ENCODE assay signal across 1 cellular context in the genomic region with DNA sequence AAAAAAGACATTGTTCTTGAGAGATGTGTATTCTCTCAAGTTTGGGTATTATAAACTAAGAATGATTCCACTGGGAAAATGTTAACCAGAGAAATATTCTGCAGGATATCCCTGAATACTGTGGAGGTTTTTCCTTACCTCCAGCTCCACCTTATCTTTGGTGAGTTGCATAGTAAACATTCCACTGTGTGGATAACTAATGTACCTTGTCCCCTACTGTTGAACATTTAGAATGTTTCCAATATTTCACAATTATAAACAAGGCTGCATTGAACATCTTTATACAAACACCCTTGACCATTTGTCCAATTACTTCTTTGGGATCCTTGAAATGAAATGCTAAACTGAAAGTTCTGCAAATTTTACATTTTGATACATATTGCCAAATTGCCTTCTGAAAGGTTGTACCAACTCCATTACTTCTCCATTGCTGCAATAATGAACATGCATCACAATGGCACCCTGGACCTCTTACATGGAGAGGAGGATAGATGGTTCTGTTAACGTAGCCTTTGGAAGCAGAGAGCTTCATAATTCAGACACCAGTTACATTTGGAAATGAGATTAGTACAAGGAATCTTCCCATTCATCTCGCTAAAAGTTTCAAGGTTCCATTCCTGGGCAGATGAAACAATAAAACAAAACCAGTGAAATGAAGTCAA.
TF ChIP-seq lines count a peak whose summit lies in the region.

No MANE protein-coding gene starts in this region.

TF ChIP-seq in HepG2, 621 proteins besides CTCF, POLR2A, EP300 and RAD21 (continued from another document and continues in another):
- TF ChIP-seq, protein P1, sequence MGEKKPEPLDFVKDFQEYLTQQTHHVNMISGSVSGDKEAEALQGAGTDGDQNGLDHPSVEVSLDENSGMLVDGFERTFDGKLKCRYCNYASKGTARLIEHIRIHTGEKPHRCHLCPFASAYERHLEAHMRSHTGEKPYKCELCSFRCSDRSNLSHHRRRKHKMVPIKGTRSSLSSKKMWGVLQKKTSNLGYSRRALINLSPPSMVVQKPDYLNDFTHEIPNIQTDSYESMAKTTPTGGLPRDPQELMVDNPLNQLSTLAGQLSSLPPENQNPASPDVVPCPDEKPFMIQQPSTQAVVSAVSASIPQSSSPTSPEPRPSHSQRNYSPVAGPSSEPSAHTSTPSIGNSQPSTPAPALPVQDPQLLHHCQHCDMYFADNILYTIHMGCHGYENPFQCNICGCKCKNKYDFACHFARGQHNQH (CRISPR knock-in tag; IDR thresholded peaks at IDR 0.05), result peak; percentile 33; the same call in 1 of the 2 replicates
- TF ChIP-seq FOXK2 (IDR thresholded peaks at IDR 0.05) (peak; percentile 81), MTERF4 (CRISPR knock-in tag; IDR thresholded peaks at IDR 0.05) (no peak), CERS6 (CRISPR knock-in tag; IDR thresholded peaks at IDR 0.05) (no peak), FOXK1 (CRISPR knock-in tag; IDR thresholded peaks at IDR 0.05; ENCODE audit: borderline replicate concordance, low read depth) (peak; percentile 81; the same call in 1 of the 2 replicates), PHF21A (CRISPR knock-in tag; IDR thresholded peaks at IDR 0.05) (no peak), ZNF609 (CRISPR knock-in tag; IDR thresholded peaks at IDR 0.05; ENCODE audit: borderline replicate concordance) (peak; percentile 57), ZNF34 (CRISPR knock-in tag; IDR thresholded peaks at IDR 0.05; ENCODE audit: borderline replicate concordance) (no peak), HMG20B (CRISPR knock-in tag; conservative IDR thresholded peaks at IDR 0.05) (no peak), ZNF224 (CRISPR knock-in tag; IDR thresholded peaks at IDR 0.05) (no peak), MEF2D (CRISPR knock-in tag; IDR thresholded peaks at IDR 0.05) (peak; percentile 57; the same call in 1 of the 2 replicates), HOMEZ (CRISPR knock-in tag; IDR thresholded peaks at IDR 0.05; ENCODE audit: low read depth) (no peak; the same call in 1 of the 2 replicates), MIER2 (CRISPR knock-in tag; IDR thresholded peaks at IDR 0.05) (peak; percentile 88), CHCHD3 (CRISPR knock-in tag; IDR thresholded peaks at IDR 0.05) (no peak), AKNA (CRISPR knock-in tag; IDR thresholded peaks at IDR 0.05; ENCODE audit: borderline replicate concordance) (no peak), ZNF589 (CRISPR knock-in tag; conservative IDR thresholded peaks at IDR 0.05) (no peak), ZNF20 (CRISPR knock-in tag; IDR thresholded peaks at IDR 0.05) (no peak), RAD51 (IDR thresholded peaks at IDR 0.05; ENCODE audit: borderline replicate concordance) (no peak), TBX2 (CRISPR knock-in tag; IDR thresholded peaks at IDR 0.05; ENCODE audit: borderline replicate concordance) (no peak), HNF4A (CRISPR knock-in tag; IDR thresholded peaks at IDR 0.05) (peak; percentile 98), POLR2AphosphoS5 (IDR thresholded peaks at IDR 0.05; ENCODE audit: low read depth, low read length) (no peak), STAG1 (CRISPR knock-in tag; IDR thresholded peaks at IDR 0.05) (peak; percentile 13; the same call in 1 of the 2 replicates), NKX3-1 (CRISPR knock-in tag; IDR thresholded peaks at IDR 0.05) (peak; percentile 48; the same call in 1 of the 2 replicates), ATF2 (CRISPR knock-in tag; IDR thresholded peaks at IDR 0.05) (peak; percentile 86; the same call in 1 of the 2 replicates), ZNF264 (CRISPR knock-in tag; IDR thresholded peaks at IDR 0.05) (peak; percentile 94), PLSCR1 (CRISPR knock-in tag; IDR thresholded peaks at IDR 0.05; ENCODE audit: borderline replicate concordance) (no peak), SP2 (CRISPR knock-in tag; IDR thresholded peaks at IDR 0.05) (no peak), SRSF9 (IDR thresholded peaks at IDR 0.05; ENCODE audit: borderline replicate concordance, insufficient read depth, low read depth, low read length, poor library complexity, severe bottlenecking) (no peak), ATM (IDR thresholded peaks at IDR 0.05; ENCODE audit: borderline replicate concordance) (no peak), ZNF709 (CRISPR knock-in tag; IDR thresholded peaks at IDR 0.05) (no peak), EHMT2 (IDR thresholded peaks at IDR 0.05; ENCODE audit: borderline replicate concordance, low read depth, low read length) (peak; percentile 98), AGO2 (optimal IDR thresholded peaks at IDR 0.05; ENCODE audit: low read depth, low read length) (no peak)
- TF ChIP-seq, protein P2, sequence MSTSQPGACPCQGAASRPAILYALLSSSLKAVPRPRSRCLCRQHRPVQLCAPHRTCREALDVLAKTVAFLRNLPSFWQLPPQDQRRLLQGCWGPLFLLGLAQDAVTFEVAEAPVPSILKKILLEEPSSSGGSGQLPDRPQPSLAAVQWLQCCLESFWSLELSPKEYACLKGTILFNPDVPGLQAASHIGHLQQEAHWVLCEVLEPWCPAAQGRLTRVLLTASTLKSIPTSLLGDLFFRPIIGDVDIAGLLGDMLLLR (CRISPR knock-in tag; IDR thresholded peaks at IDR 0.05), result no peak
- TF ChIP-seq, protein P3, sequence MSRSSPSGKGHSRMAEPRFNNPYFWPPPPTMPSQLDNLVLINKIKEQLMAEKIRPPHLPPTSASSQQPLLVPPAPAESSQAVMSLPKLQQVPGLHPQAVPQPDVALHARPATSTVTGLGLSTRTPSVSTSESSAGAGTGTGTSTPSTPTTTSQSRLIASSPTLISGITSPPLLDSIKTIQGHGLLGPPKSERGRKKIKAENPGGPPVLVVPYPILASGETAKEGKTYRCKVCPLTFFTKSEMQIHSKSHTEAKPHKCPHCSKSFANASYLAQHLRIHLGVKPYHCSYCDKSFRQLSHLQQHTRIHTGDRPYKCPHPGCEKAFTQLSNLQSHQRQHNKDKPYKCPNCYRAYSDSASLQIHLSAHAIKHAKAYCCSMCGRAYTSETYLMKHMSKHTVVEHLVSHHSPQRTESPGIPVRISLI (CRISPR knock-in tag; IDR thresholded peaks at IDR 0.05; ENCODE audit: borderline replicate concordance), result no peak
